Comparison of ENCODE assay signal across 27 cellular contexts in genomic region chr16:22630242-22630641, GRCh38.
DNase-seq lines count a peak whose midpoint lies in the region; ATAC-seq, FAIRE-seq and TF ChIP-seq lines count a peak whose summit lies in the region.
"Had no signal": no experiment of that assay in that cellular context is flagged by ENCODE, and none has a peak within 500 bp of the region (broad histone marks: within the 10 kb centered on the region; RNA-seq: fewer than 3 reads in every experiment).

No MANE protein-coding gene starts in this region.

- in situ Hi-C loops in HepG2 (cut with HindIII; ENCODE audit: extremely low pct_ligation_motif_present, low pct_unique_long_range_greater_than_20kb) = no loop called here

- H3K4me3 ChIP-seq in HepG2 (replicated peaks in 1 of 3; ENCODE audit: insufficient read depth in 1 of 3, low read depth in 2 of 3, low read length in 3 of 3) (no peak overlapping the region), right lobe of liver (no peak overlapping the region), H1 (ENCODE audit: extremely low read depth in 1 of 4, insufficient read depth in 2 of 4, low read depth in 3 of 4, low read length in 4 of 4) (no peak overlapping the region), tibial artery (no peak overlapping the region)
- H3K4me3 ChIP-seq: BLaER1 had no signal

- CTCF ChIA-PET in HepG2 (lab: Yijun Ruan, JAX; ENCODE audit: low intra/inter-chr PET ratio, low total read pairs) = no interaction called here
- CTCF ChIA-PET in H1 (lab: Charles Lee; ENCODE audit: partially characterized antibody) = interaction anchor here (0.6 to 2.0 kb wide), 4 partner anchors 9 to 556 kb away, joined by 3 to 9 read pairs (median 4); no protein-coding TSS in a partner anchor

- peak overlapping the region; percentile 54; the same call in 1 of the 2 replicates for H2BK12ac ChIP-seq in H1 (ENCODE audit: low read depth, low read length)

- no peaks in the 10 kb centered on the region for H3K9me3 ChIP-seq in HepG2 (ENCODE audit: low read length)
- H3K9me3 ChIP-seq in right lobe of liver = no peaks in the 10 kb centered on the region
- H3K9me3 ChIP-seq in H1 (ENCODE audit: insufficient read depth in 2 of 2, low read depth in 1 of 2, low read length in 1 of 2) = no peaks in the 10 kb centered on the region
- H3K9me3 ChIP-seq in tibial artery = no peaks in the 10 kb centered on the region
- H3K9me3 ChIP-seq: BE2C, BLaER1 had no signal

- no peak overlapping the region for H4K91ac ChIP-seq in H1 (replicated peaks; ENCODE audit: insufficient read length, low read length)

- H3K27ac ChIP-seq in HepG2 (ENCODE audit: extremely low read length, insufficient read depth, low read length) (no peak overlapping the region), right lobe of liver (no peak overlapping the region), H1 (ENCODE audit: low read depth, low read length) (no peak overlapping the region), tibial artery (no peak overlapping the region)
- H3K27ac ChIP-seq: BLaER1 had no signal

- H3K23ac ChIP-seq in H1 (ENCODE audit: insufficient read length) = no peak overlapping the region

- ATAC-seq in HepG2 (no peak), right lobe of liver (no peak)
- no peak for ATAC-seq in natural killer cell treated with Interleukin-12 subunit alpha and Interleukin-12 subunit beta and Interleukin-15 and Interleukin-18, amount 100 ng/mL, for 72 hours

- no peak overlapping the region for H4K8ac ChIP-seq in H1 (ENCODE audit: extremely low read depth, insufficient read depth, low read length)

- no peak overlapping the region for H2AK5ac ChIP-seq in H1 (ENCODE audit: low read depth, low read length)

- BruUV-seq in HepG2 (replicated peaks; lab: Mats Ljungman, UMichigan) = no TSS peak

- H3K79me2 ChIP-seq in HepG2 (ENCODE audit: insufficient read depth, low read length) (no peaks in the 10 kb centered on the region), H1 (ENCODE audit: control insufficient read depth in 1 of 2, insufficient read depth in 2 of 2, low read length in 2 of 2) (no peaks in the 10 kb centered on the region)

- H2BK120ac ChIP-seq in H1 (replicated peaks; ENCODE audit: low read depth, low read length) = no peak overlapping the region

- WGBS in HepG2 (ENCODE audit: low lambda C conversion rate) = 29% methylated on average over 4 of the region's 4 CpGs
- 71% methylated on average over 4 of the region's 4 CpGs for WGBS in right lobe of liver (ENCODE audit: insufficient coverage, low coverage, low lambda C conversion rate, missing lambda C conversion rate)
- WGBS in H1 (ENCODE audit: extremely low coverage in 1 of 2, insufficient coverage in 1 of 2, insufficient read length in 1 of 2, insufficient replicate concordance in 2 of 2, low coverage in 1 of 2, low lambda C conversion rate in 2 of 2, missing lambda C conversion rate in 1 of 2), 2 experiments = 88% methylated on average over 4 of the region's 4 CpGs; no CpG with 5 or more reads in 1 of the 2 experiments

- no peaks in the 10 kb centered on the region for H3K4me1 ChIP-seq in HepG2 (ENCODE audit: insufficient read depth, low read length)
- H3K4me1 ChIP-seq in right lobe of liver = no peaks in the 10 kb centered on the region
- H3K4me1 ChIP-seq in H1 (replicated peaks in 1 of 4; ENCODE audit: control insufficient read depth in 3 of 4, insufficient read depth in 4 of 4, low read length in 3 of 4) = peaks cover 11 to 23% (median 14%) of the 10 kb centered on the region in 4 experiments; a peak in 6 of 7 replicates
- no peaks in the 10 kb centered on the region for H3K4me1 ChIP-seq in tibial artery
- H3K4me1 ChIP-seq: BE2C, BLaER1 had no signal

- no peaks in the 10 kb centered on the region for H3K23me2 ChIP-seq in H1 (ENCODE audit: low read depth, low read length)

- TF ChIP-seq CTCF in HepG2 (CRISPR knock-in tag; IDR thresholded peaks at IDR 0.05) (no peak), right lobe of liver (IDR thresholded peaks at IDR 0.05) (no peak), H1 (IDR thresholded peaks at IDR 0.05; ENCODE audit: control extremely low read depth in 1 of 3, insufficient read depth in 1 of 3, low read depth in 1 of 3, low read length in 3 of 3) (no peak), tibial artery (IDR thresholded peaks at IDR 0.05) (no peak)

- H3K4me2 ChIP-seq in HepG2 (ENCODE audit: low read depth, low read length) (no peak overlapping the region), H1 (ENCODE audit: insufficient read depth in 1 of 2, low read depth in 2 of 2, low read length in 2 of 2) (no peak overlapping the region)
- H3K4me2 ChIP-seq: BLaER1 had no signal

- no peak overlapping the region for H3K14ac ChIP-seq in H1 (ENCODE audit: insufficient read length)

- TF ChIP-seq EP300 in HepG2 (IDR thresholded peaks at IDR 0.05; ENCODE audit: low read depth in 2 of 2, low read length in 2 of 2) (no peak), HepG2 (CRISPR knock-in tag; IDR thresholded peaks at IDR 0.05; ENCODE audit: borderline replicate concordance) (no peak), H1 (IDR thresholded peaks at IDR 0.05; ENCODE audit: borderline replicate concordance in 1 of 2, low read depth in 2 of 2, low read length in 2 of 2) (no peak)

- no peak overlapping the region for H3K4me3 Mint-ChIP-seq in natural killer cell treated with Interleukin-12 subunit alpha and Interleukin-12 subunit beta and Interleukin-15 and Interleukin-18, amount 100 ng/mL, for 72 hours
- H3K4me3 Mint-ChIP-seq: CD14-positive monocyte; CD4-positive, alpha-beta memory T cell; CD4-positive, CD25-positive, alpha-beta regulatory T cell; CD8-positive, alpha-beta memory T cell had no signal

- H2BK15ac ChIP-seq in H1 (ENCODE audit: low read length) = no peak overlapping the region

- H3K36me3 Mint-ChIP-seq in natural killer cell treated with Interleukin-12 subunit alpha and Interleukin-12 subunit beta and Interleukin-15 and Interleukin-18, amount 100 ng/mL, for 72 hours = no peaks in the 10 kb centered on the region
- H3K36me3 Mint-ChIP-seq: CD14-positive monocyte; CD4-positive, alpha-beta memory T cell; CD4-positive, CD25-positive, alpha-beta regulatory T cell; CD8-positive, alpha-beta memory T cell had no signal

- H3K27ac Mint-ChIP-seq in natural killer cell treated with Interleukin-12 subunit alpha and Interleukin-12 subunit beta and Interleukin-15 and Interleukin-18, amount 100 ng/mL, for 72 hours = no peak overlapping the region
- H3K27ac Mint-ChIP-seq: CD14-positive monocyte; CD4-positive, alpha-beta memory T cell; CD4-positive, CD25-positive, alpha-beta regulatory T cell; CD8-positive, alpha-beta memory T cell had no signal

- no peak overlapping the region for H2BK5ac ChIP-seq in H1 (ENCODE audit: low read depth, low read length)

- H3K27me3 ChIP-seq in HepG2 (ENCODE audit: control insufficient read depth in 1 of 2, insufficient read depth in 2 of 2, low read length in 2 of 2) (peaks cover 2 to 32% of the 10 kb centered on the region in 2 experiments; a peak in 2 of 5 replicates), right lobe of liver (no peaks in the 10 kb centered on the region), H1 (replicated peaks in 1 of 4; ENCODE audit: control insufficient read depth in 3 of 4, extremely low read depth in 1 of 4, insufficient read depth in 3 of 4, low read length in 3 of 4) (no peaks in the 10 kb centered on the region), tibial artery (no peaks in the 10 kb centered on the region)
- H3K27me3 ChIP-seq: BE2C, BLaER1 had no signal

- H2AFZ ChIP-seq in HepG2 (ENCODE audit: low read length) = no peak overlapping the region
- no peak overlapping the region for H2AFZ ChIP-seq in H1 (ENCODE audit: low read length)

- intact Hi-C loops in HepG2 (cut with micrococcal nuclease; ENCODE audit: unreplicated experiment) (loop anchor here (10.0 kb wide), 1 partner anchor 1055 kb away; no protein-coding TSS in a partner anchor), right lobe of liver (cut with DNase I) (no loop called here), tibial artery (cut with DNase I; ENCODE audit: low total_unique reads) (no loop called here)

- H2BK20ac ChIP-seq in H1 (ENCODE audit: low read length) = no peak overlapping the region; the same call in 1 of the 2 replicates

- H3K27me3 Mint-ChIP-seq in natural killer cell treated with Interleukin-12 subunit alpha and Interleukin-12 subunit beta and Interleukin-15 and Interleukin-18, amount 100 ng/mL, for 72 hours = peaks cover 8 to 10% of the 10 kb centered on the region in 2 donors

- no peak for FAIRE-seq in HepG2 (lab: Jason Lieb, UNC)
- FAIRE-seq in H1 (lab: Jason Lieb, UNC) = no peak
- FAIRE-seq: A204.1, GM12891, GM19239 had no signal

- POLR2A ChIA-PET in HepG2 (lab: Yijun Ruan, JAX) (no interaction called here), H1 (lab: Charles Lee; ENCODE audit: partially characterized antibody) (no interaction called here)

- no peaks in the 10 kb centered on the region for H3K79me1 ChIP-seq in H1 (ENCODE audit: low read depth, low read length)

- no peak overlapping the region for H3K4ac ChIP-seq in H1 (replicated peaks; ENCODE audit: insufficient read length, low read depth, low read length)

- no peak overlapping the region for H3K18ac ChIP-seq in H1 (ENCODE audit: extremely low read depth, low read length)

- TF ChIP-seq POLR2A in HepG2 (IDR thresholded peaks at IDR 0.05; ENCODE audit: insufficient read depth in 1 of 2, low read depth in 2 of 2, low read length in 2 of 2) (no peak), right lobe of liver (IDR thresholded peaks at IDR 0.05) (no peak), H1 (IDR thresholded peaks at IDR 0.05; ENCODE audit: control extremely low read depth in 1 of 2, low read depth in 2 of 2, low read length in 2 of 2) (no peak)

- H3K9ac ChIP-seq in HepG2 (ENCODE audit: insufficient read depth, low read depth, low read length) (no peak overlapping the region), H1 (replicated peaks in 1 of 4; ENCODE audit: extremely low read depth in 1 of 4, low read depth in 3 of 4, low read length in 3 of 4) (no peak overlapping the region)
- H3K9ac ChIP-seq: BLaER1 had no signal

- TF ChIP-seq RAD21 in HepG2 (CRISPR knock-in tag; IDR thresholded peaks at IDR 0.05) (no peak), H1 (IDR thresholded peaks at IDR 0.05 in 1 of 2, conservative IDR thresholded peaks at IDR 0.05 in 1 of 2; ENCODE audit: low read depth in 2 of 2, low read length in 2 of 2) (no peak)

- no peaks in the 10 kb centered on the region for H4K20me1 ChIP-seq in HepG2 (ENCODE audit: insufficient read depth, low read length)
- no peaks in the 10 kb centered on the region for H4K20me1 ChIP-seq in H1 (replicated peaks in 1 of 2; ENCODE audit: control insufficient read depth in 1 of 2, insufficient read depth in 2 of 2, low read length in 2 of 2)
- H4K20me1 ChIP-seq: BLaER1 had no signal

- H3K36me3 ChIP-seq in HepG2 (replicated peaks in 1 of 2; ENCODE audit: control insufficient read depth in 1 of 2, insufficient read depth in 2 of 2, low read length in 2 of 2) (no peaks in the 10 kb centered on the region), right lobe of liver (no peaks in the 10 kb centered on the region), H1 (ENCODE audit: control insufficient read depth in 2 of 4, insufficient read depth in 4 of 4, low read length in 3 of 4) (no peaks in the 10 kb centered on the region), tibial artery (no peaks in the 10 kb centered on the region)
- H3K36me3 ChIP-seq: BE2C, BLaER1 had no signal

- no peak for DNase-seq in HepG2 (ENCODE audit: low spot score)
- no peak for DNase-seq in right lobe of liver
- DNase-seq in H1 (ENCODE audit: low read depth in 1 of 2, low spot score in 2 of 2) = no peak
- peak; percentile 45 for DNase-seq in islet precursor cell
- DNase-seq in tibial artery = no peak
- DNase-seq in natural killer cell treated with Interleukin-12 subunit alpha and Interleukin-12 subunit beta and Interleukin-15 and Interleukin-18, amount 100 ng/mL, for 72 hours (ENCODE audit: low spot score) = no peak
- DNase-seq in SKM-1 (lab: John Stamatoyannopoulos, UW; ENCODE audit: unreplicated experiment) = no peak
- DNase-seq: 8988T; ACHN; BE2C; C1 segment of cervical spinal cord; CD4-positive, alpha-beta memory T cell; CD4-positive, CD25-positive, alpha-beta regulatory T cell; CD8-positive, alpha-beta memory T cell; COR-L47; DMS 273 treated with DMSO at 0.1 percent for 48 hours; DMS153; DMS53; DMS79; DND-41; EL; GDM1 had no signal

- no peak overlapping the region for H3K56ac ChIP-seq in H1 (replicated peaks; ENCODE audit: insufficient read length, low read depth, low read length)

- H4K5ac ChIP-seq in H1 (ENCODE audit: insufficient read length, low read depth, low read length) = no peak overlapping the region

- no peaks in the 10 kb centered on the region for H3K4me1 Mint-ChIP-seq in natural killer cell treated with Interleukin-12 subunit alpha and Interleukin-12 subunit beta and Interleukin-15 and Interleukin-18, amount 100 ng/mL, for 72 hours (ENCODE audit: low read depth in 2 of 2)
- H3K4me1 Mint-ChIP-seq: CD14-positive monocyte; CD4-positive, alpha-beta memory T cell; CD4-positive, CD25-positive, alpha-beta regulatory T cell; CD8-positive, alpha-beta memory T cell had no signal

- no peaks in the 10 kb centered on the region for H3K9me3 Mint-ChIP-seq in natural killer cell treated with Interleukin-12 subunit alpha and Interleukin-12 subunit beta and Interleukin-15 and Interleukin-18, amount 100 ng/mL, for 72 hours
- H3K9me3 Mint-ChIP-seq: CD4-positive, alpha-beta memory T cell; CD8-positive, alpha-beta memory T cell had no signal
